In the genomic region with DNA sequence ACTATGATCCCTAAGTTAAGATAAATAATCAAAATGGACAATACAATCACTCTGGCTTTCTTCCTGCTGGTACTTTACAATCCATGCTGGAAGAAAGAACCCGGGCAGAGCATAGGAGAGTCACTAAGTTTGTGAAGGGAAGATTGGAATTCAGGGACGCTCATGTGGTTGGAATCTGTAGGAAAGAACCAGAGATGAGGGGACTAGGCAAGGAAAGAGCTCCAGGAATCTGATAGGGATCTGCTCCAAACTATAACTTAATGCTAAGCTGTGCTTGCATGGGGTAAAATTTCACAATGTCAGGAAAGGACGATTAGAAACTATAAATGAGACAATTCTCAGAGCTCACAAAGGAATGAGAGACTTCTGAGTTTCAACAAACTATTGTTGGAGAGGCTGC, we compare ENCODE assay signal across 23 cellular contexts.
DNase-seq lines count a peak whose midpoint lies in the region; ATAC-seq, FAIRE-seq and TF ChIP-seq lines count a peak whose summit lies in the region.
"Had no signal": no experiment of that assay in that cellular context is flagged by ENCODE, and none has a peak within 500 bp of the region (broad histone marks: within the 10 kb centered on the region; RNA-seq: fewer than 3 reads in every experiment).

No MANE protein-coding gene starts in this region.

- TF ChIP-seq CTCF in AG10803 (conservative IDR thresholded peaks at IDR 0.05; ENCODE audit: low read length) (no peak), omental fat pad (IDR thresholded peaks at IDR 0.05) (no peak)

- POLR2A ChIA-PET in activated CD4-positive, alpha-beta T cell treated with anti-CD3 and anti-CD28 coated beads, Interleukin-2, amount 10 ng/mL, durations not matched to agents 7 days and 5 days (lab: Charles Lee) = no interaction called here

- no peaks in the 10 kb centered on the region for H3K4me1 Mint-ChIP-seq in activated CD4-positive, alpha-beta T cell treated with anti-CD3 and anti-CD28 coated beads, Interleukin-2, amount 10 ng/mL, durations not matched to agents 7 days and 5 days
- H3K4me1 Mint-ChIP-seq: CD14-positive monocyte had no signal

- CTCF ChIA-PET in activated CD4-positive, alpha-beta T cell treated with anti-CD3 and anti-CD28 coated beads, Interleukin-2, amount 10 ng/mL, durations not matched to agents 7 days and 5 days (lab: Charles Lee) = no interaction called here

- ATAC-seq in GM19455 (IDR thresholded peaks at IDR 0.05; ENCODE audit: unreplicated experiment) = no peak
- no peak for ATAC-seq in omental fat pad (ENCODE audit: low FRiP score)
- ATAC-seq: A549, HepG2 had no signal

- H3K9me3 Mint-ChIP-seq in activated CD4-positive, alpha-beta T cell treated with anti-CD3 and anti-CD28 coated beads, Interleukin-2, amount 10 ng/mL, durations not matched to agents 7 days and 5 days = peaks cover 3% of the 10 kb centered on the region

- H3K27ac Mint-ChIP-seq in activated CD4-positive, alpha-beta T cell treated with anti-CD3 and anti-CD28 coated beads, Interleukin-2, amount 10 ng/mL, durations not matched to agents 7 days and 5 days = no peak overlapping the region
- H3K27ac Mint-ChIP-seq: CD14-positive monocyte had no signal

- DNase-seq in AG10803 (ENCODE audit: low read depth) = peak; percentile 5
- DNase-seq in HTR-8/SVneo (ENCODE audit: insufficient read length, low spot score) = peak; percentile 4
- DNase-seq in astrocyte of the hippocampus (ENCODE audit: low read depth, low spot score) = peak; percentile 22
- peak; percentile 31 for DNase-seq in hepatic stellate cell (ENCODE audit: low spot score)
- DNase-seq in activated CD4-positive, CD25-positive, alpha-beta regulatory T cell treated with anti-CD3 and anti-CD28 coated beads, Interleukin-2, amount 50 U/mL, for 72 hours = no peak
- no peak for DNase-seq in activated CD4-positive, alpha-beta T cell treated with anti-CD3 and anti-CD28 coated beads, Interleukin-2, amount 10 ng/mL, durations not matched to agents 7 days and 5 days
- DNase-seq in omental fat pad (ENCODE audit: low spot score) = no peak
- DNase-seq: AML-193, GF-D8, KG1, NCI-H1105 treated with DMSO at 0.1 percent for 48 hours, NCI-H1694 treated with DMSO at 0.1 percent for 48 hours, NCI-H2107, NCI-H524, NCI-H82, OCI-M1, SHP77 treated with DMSO at 0.1 percent for 48 hours had no signal

- H3K27me3 Mint-ChIP-seq in activated CD4-positive, alpha-beta T cell treated with anti-CD3 and anti-CD28 coated beads, Interleukin-2, amount 10 ng/mL, durations not matched to agents 7 days and 5 days = no peaks in the 10 kb centered on the region

- no peaks in the 10 kb centered on the region for H3K36me3 Mint-ChIP-seq in activated CD4-positive, alpha-beta T cell treated with anti-CD3 and anti-CD28 coated beads, Interleukin-2, amount 10 ng/mL, durations not matched to agents 7 days and 5 days (ENCODE audit: low read depth)
- H3K36me3 Mint-ChIP-seq: CD14-positive monocyte had no signal

- no peak for FAIRE-seq in HTR-8/SVneo (lab: Jason Lieb, UNC)
- FAIRE-seq: A549, GM12891, H1, HepG2 had no signal

- no peak overlapping the region for H3K4me3 Mint-ChIP-seq in activated CD4-positive, alpha-beta T cell treated with anti-CD3 and anti-CD28 coated beads, Interleukin-2, amount 10 ng/mL, durations not matched to agents 7 days and 5 days
- H3K4me3 Mint-ChIP-seq: CD14-positive monocyte had no signal

- no peak overlapping the region for H3K4me3 ChIP-seq in AG10803 (ENCODE audit: low read length)
- H3K4me3 ChIP-seq: A549 had no signal

Comparison
In these comparisons a context has a peak if more than half of its experiments do, and no peak if none do; other contexts are left out.
1. DNase-seq: peak in AG10803 (single experiment), HTR-8/SVneo (single experiment), astrocyte of the hippocampus (single experiment) and hepatic stellate cell (single experiment); none in activated CD4-positive, CD25-positive, alpha-beta regulatory T cell treated with anti-CD3 and anti-CD28 coated beads, Interleukin-2, amount 50 U/mL, for 72 hours (single experiment), activated CD4-positive, alpha-beta T cell treated with anti-CD3 and anti-CD28 coated beads, Interleukin-2, amount 10 ng/mL, durations not matched to agents 7 days and 5 days (single experiment) and omental fat pad (single experiment).